1 cellular context compared by ENCODE assay signal in the genomic region with DNA sequence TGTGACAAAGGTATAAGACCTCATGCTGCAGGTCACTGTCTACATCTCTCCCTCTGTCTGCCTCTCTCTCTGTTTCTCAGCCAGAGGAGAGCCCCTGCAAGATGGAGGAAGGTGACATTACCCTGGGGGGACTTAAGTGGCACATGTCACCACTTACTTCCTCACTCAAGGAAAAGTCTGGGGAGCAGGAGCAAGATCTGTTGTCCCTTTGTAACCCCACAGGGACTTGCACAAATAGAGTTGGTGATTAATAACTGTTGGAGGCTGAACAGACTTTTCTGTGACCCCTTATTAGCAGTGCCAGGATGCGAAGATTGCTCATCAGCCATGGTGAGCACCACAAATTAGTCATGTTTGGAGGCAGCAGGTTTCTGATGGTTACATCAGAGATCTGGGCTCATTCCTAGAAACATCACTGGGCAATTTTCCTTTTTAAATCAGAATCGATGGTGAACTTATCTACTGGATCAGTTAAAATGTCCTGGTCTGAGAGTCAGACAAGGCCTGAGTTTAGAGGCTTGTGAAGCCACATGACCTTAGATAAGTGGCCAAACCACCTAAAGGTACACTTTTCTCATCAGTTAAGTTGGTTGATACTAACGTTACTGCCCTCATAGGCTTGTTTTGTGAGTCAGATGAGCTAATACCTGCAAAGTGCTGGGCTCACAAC.
TF ChIP-seq lines count a peak whose summit lies in the region.

No MANE protein-coding gene starts in this region.

TF ChIP-seq in K562, 482 proteins besides CTCF, POLR2A, EP300 and RAD21 (continued from another document and continues in another):
- peak; percentile 57; the same call in 1 of the 2 replicates for TF ChIP-seq JUND (IDR thresholded peaks at IDR 0.05; ENCODE audit: borderline replicate concordance, low read depth, low read length)
- 0 out of 3 replicates have a peak, but pooled peaks have one; percentile 12 for TF ChIP-seq JUND (tag; IDR thresholded peaks at IDR 0.05; ENCODE audit: borderline replicate concordance, low read depth, low read length)
- TF ChIP-seq IRF1 (CRISPR knock-in tag; IDR thresholded peaks at IDR 0.05; ENCODE audit: borderline replicate concordance): no peak
- TF ChIP-seq, protein P1, sequence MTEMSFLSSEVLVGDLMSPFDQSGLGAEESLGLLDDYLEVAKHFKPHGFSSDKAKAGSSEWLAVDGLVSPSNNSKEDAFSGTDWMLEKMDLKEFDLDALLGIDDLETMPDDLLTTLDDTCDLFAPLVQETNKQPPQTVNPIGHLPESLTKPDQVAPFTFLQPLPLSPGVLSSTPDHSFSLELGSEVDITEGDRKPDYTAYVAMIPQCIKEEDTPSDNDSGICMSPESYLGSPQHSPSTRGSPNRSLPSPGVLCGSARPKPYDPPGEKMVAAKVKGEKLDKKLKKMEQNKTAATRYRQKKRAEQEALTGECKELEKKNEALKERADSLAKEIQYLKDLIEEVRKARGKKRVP (CRISPR knock-in tag; IDR thresholded peaks at IDR 0.05): peak; percentile 85
- no peak for TF ChIP-seq CHD1 (IDR thresholded peaks at IDR 0.05; ENCODE audit: low read length)
- TF ChIP-seq, protein P2, sequence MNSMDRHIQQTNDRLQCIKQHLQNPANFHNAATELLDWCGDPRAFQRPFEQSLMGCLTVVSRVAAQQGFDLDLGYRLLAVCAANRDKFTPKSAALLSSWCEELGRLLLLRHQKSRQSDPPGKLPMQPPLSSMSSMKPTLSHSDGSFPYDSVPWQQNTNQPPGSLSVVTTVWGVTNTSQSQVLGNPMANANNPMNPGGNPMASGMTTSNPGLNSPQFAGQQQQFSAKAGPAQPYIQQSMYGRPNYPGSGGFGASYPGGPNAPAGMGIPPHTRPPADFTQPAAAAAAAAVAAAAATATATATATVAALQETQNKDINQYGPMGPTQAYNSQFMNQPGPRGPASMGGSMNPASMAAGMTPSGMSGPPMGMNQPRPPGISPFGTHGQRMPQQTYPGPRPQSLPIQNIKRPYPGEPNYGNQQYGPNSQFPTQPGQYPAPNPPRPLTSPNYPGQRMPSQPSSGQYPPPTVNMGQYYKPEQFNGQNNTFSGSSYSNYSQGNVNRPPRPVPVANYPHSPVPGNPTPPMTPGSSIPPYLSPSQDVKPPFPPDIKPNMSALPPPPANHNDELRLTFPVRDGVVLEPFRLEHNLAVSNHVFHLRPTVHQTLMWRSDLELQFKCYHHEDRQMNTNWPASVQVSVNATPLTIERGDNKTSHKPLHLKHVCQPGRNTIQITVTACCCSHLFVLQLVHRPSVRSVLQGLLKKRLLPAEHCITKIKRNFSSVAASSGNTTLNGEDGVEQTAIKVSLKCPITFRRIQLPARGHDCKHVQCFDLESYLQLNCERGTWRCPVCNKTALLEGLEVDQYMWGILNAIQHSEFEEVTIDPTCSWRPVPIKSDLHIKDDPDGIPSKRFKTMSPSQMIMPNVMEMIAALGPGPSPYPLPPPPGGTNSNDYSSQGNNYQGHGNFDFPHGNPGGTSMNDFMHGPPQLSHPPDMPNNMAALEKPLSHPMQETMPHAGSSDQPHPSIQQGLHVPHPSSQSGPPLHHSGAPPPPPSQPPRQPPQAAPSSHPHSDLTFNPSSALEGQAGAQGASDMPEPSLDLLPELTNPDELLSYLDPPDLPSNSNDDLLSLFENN (IDR thresholded peaks at IDR 0.05; ENCODE audit: low read depth in 2 of 2, low read length in 2 of 2): no peak
- TF ChIP-seq POLR2B (IDR thresholded peaks at IDR 0.05; ENCODE audit: low read depth, partially characterized antibody): no peak
- TF ChIP-seq ZNF449 (CRISPR knock-in tag; IDR thresholded peaks at IDR 0.05): no peak
- peak; percentile 9; the same call in 1 of the 2 replicates for TF ChIP-seq RAD51 (IDR thresholded peaks at IDR 0.05; ENCODE audit: borderline replicate concordance, low read depth)
- no peak for TF ChIP-seq HOXB6 (CRISPR knock-in tag; IDR thresholded peaks at IDR 0.05; ENCODE audit: borderline replicate concordance)
- no peak for TF ChIP-seq ZFX (CRISPR knock-in tag; IDR thresholded peaks at IDR 0.05)
- TF ChIP-seq ATF3 (IDR thresholded peaks at IDR 0.05): peak; percentile 91
- TF ChIP-seq ATF3 (CRISPR knock-in tag; conservative IDR thresholded peaks at IDR 0.05): no peak
- TF ChIP-seq MEIS2 (IDR thresholded peaks at IDR 0.05; ENCODE audit: partially characterized antibody): peak; percentile 15
- TF ChIP-seq ZFP1 (CRISPR knock-in tag; IDR thresholded peaks at IDR 0.05): no peak
- TF ChIP-seq ZNF644 (tag; IDR thresholded peaks at IDR 0.05; ENCODE audit: low read depth): 0 out of 2 replicates have a peak, but pooled peaks have one; percentile 29
- no peak for TF ChIP-seq HNRNPH1 (optimal IDR thresholded peaks at IDR 0.05; ENCODE audit: low read depth, low read length)
- TF ChIP-seq NFE2 (IDR thresholded peaks at IDR 0.05; ENCODE audit: low read depth): no peak
- TF ChIP-seq ZNF224 (CRISPR knock-in tag; IDR thresholded peaks at IDR 0.05): no peak
- no peak for TF ChIP-seq RREB1 (CRISPR knock-in tag; IDR thresholded peaks at IDR 0.05)
- peak; percentile 26; the same call in 1 of the 2 replicates for TF ChIP-seq ARID1B (IDR thresholded peaks at IDR 0.05)
- TF ChIP-seq, protein P3, sequence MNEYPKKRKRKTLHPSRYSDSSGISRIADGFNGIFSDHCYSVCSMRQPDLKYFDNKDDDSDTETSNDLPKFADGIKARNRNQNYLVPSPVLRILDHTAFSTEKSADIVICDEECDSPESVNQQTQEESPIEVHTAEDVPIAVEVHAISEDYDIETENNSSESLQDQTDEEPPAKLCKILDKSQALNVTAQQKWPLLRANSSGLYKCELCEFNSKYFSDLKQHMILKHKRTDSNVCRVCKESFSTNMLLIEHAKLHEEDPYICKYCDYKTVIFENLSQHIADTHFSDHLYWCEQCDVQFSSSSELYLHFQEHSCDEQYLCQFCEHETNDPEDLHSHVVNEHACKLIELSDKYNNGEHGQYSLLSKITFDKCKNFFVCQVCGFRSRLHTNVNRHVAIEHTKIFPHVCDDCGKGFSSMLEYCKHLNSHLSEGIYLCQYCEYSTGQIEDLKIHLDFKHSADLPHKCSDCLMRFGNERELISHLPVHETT (CRISPR knock-in tag; conservative IDR thresholded peaks at IDR 0.05 in 1 of 2, IDR thresholded peaks at IDR 0.05 in 1 of 2): no peak
- TF ChIP-seq L3MBTL2 (IDR thresholded peaks at IDR 0.05): 0 out of 2 replicates have a peak, but pooled peaks have one; percentile 33
- peak; percentile 81 for TF ChIP-seq BACH1 (tag; IDR thresholded peaks at IDR 0.05)
- TF ChIP-seq, protein P4, sequence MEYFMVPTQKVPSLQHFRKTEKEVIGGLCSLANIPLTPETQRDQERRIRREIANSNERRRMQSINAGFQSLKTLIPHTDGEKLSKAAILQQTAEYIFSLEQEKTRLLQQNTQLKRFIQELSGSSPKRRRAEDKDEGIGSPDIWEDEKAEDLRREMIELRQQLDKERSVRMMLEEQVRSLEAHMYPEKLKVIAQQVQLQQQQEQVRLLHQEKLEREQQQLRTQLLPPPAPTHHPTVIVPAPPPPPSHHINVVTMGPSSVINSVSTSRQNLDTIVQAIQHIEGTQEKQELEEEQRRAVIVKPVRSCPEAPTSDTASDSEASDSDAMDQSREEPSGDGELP (CRISPR knock-in tag; IDR thresholded peaks at IDR 0.05; ENCODE audit: borderline replicate concordance): no peak
- TF ChIP-seq, protein P5, sequence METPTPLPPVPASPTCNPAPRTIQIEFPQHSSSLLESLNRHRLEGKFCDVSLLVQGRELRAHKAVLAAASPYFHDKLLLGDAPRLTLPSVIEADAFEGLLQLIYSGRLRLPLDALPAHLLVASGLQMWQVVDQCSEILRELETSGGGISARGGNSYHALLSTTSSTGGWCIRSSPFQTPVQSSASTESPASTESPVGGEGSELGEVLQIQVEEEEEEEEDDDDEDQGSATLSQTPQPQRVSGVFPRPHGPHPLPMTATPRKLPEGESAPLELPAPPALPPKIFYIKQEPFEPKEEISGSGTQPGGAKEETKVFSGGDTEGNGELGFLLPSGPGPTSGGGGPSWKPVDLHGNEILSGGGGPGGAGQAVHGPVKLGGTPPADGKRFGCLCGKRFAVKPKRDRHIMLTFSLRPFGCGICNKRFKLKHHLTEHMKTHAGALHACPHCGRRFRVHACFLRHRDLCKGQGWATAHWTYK (CRISPR knock-in tag; IDR thresholded peaks at IDR 0.05): no peak
- TF ChIP-seq TSC22D4 (tag; IDR thresholded peaks at IDR 0.05): no peak
- TF ChIP-seq RCOR1 (IDR thresholded peaks at IDR 0.05; ENCODE audit: borderline replicate concordance in 1 of 2, low read depth in 2 of 2, low read length in 2 of 2): peak in 1 of 2 experiments; percentile 80; a peak in 2 of 4 replicates
- peak; percentile 84 for TF ChIP-seq CTBP1 (IDR thresholded peaks at IDR 0.05; ENCODE audit: borderline replicate concordance)
- 0 out of 2 replicates have a peak, but pooled peaks have one; percentile 39 for TF ChIP-seq HDAC8 (tag; IDR thresholded peaks at IDR 0.05)
- TF ChIP-seq SIN3B (IDR thresholded peaks at IDR 0.05; ENCODE audit: low read depth): no peak
- TF ChIP-seq PURB (CRISPR knock-in tag; IDR thresholded peaks at IDR 0.05; ENCODE audit: low read depth): no peak
- TF ChIP-seq ASH1L (IDR thresholded peaks at IDR 0.05; ENCODE audit: borderline replicate concordance, low read depth, partially characterized antibody): no peak
- TF ChIP-seq NR2C2 (CRISPR knock-in tag; IDR thresholded peaks at IDR 0.05): no peak
- peak; percentile 73; the same call in 1 of the 2 replicates for TF ChIP-seq NR2C2 (tag; IDR thresholded peaks at IDR 0.05)
- peak in 1 of 2 experiments; percentile 20; a peak in 1 of 4 replicates for TF ChIP-seq MAZ (CRISPR knock-in tag; conservative IDR thresholded peaks at IDR 0.05 in 1 of 2, IDR thresholded peaks at IDR 0.05 in 1 of 2)
- TF ChIP-seq ZNF174 (CRISPR knock-in tag; IDR thresholded peaks at IDR 0.05): no peak
- TF ChIP-seq CEBPG (CRISPR knock-in tag; IDR thresholded peaks at IDR 0.05): peak; percentile 89
- TF ChIP-seq CEBPG (tag; conservative IDR thresholded peaks at IDR 0.05 in 1 of 2, IDR thresholded peaks at IDR 0.05 in 1 of 2): peak; percentile 46 to 98; a peak in 3 of 4 replicates
- no peak for TF ChIP-seq ZNF165 (CRISPR knock-in tag; IDR thresholded peaks at IDR 0.05; ENCODE audit: borderline replicate concordance)
- TF ChIP-seq CXXC5 (CRISPR knock-in tag; IDR thresholded peaks at IDR 0.05): no peak
- TF ChIP-seq CBFB (CRISPR knock-in tag; IDR thresholded peaks at IDR 0.05): no peak
- no peak for TF ChIP-seq NCOA2 (IDR thresholded peaks at IDR 0.05; ENCODE audit: partially characterized antibody in 2 of 2)
- no peak for TF ChIP-seq SMC3 (conservative IDR thresholded peaks at IDR 0.05; ENCODE audit: insufficient read depth, low read depth, low read length)
- no peak for TF ChIP-seq MYBL2 (IDR thresholded peaks at IDR 0.05; ENCODE audit: low read depth)
- TF ChIP-seq MYBL2 (CRISPR knock-in tag; IDR thresholded peaks at IDR 0.05; ENCODE audit: borderline replicate concordance): no peak
- TF ChIP-seq NFRKB (IDR thresholded peaks at IDR 0.05; ENCODE audit: low read depth): no peak
